8 cellular contexts compared by ENCODE assay signal in the genomic region with DNA sequence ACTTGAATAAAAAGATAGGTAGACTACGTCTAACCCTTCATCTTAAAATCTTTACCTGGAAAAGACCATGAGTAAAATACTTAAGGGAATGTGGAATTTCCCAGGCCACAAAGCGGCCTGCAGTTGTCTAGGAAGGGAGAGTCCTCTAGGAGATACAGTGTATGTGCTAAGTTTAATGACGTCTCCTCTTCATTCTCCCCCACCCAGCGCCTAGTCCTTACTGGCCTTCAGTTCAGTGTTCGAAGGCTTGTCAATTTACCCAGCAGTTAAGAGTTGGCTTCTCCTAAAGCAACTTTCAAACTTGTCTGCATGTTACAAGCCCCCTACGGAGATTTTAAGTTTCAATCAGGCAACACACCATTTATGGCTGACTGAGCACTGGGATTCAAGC. TPM values are rescaled to one million over a fixed set of nuclear protein-coding genes. Genes with fewer than 3 reads are reported as not detected.
DNase-seq lines count a peak whose midpoint lies in the region; ATAC-seq and TF ChIP-seq lines count a peak whose summit lies in the region.

No MANE protein-coding gene starts in this region.

- DNase-seq in activated T-cell treated with anti-CD3 and anti-CD28 coated beads, Interleukin-2, amount 50 U/mL, for 24 hours = no peak
- DNase-seq in activated T-cell treated with anti-CD3 and anti-CD28 coated beads, Interleukin-2, amount 50 U/mL, for 1 hour = no peak
- DNase-seq in T-cell = peak in 2 of 34 experiments; percentile 2 to 9
- DNase-seq in fibroblast of lung (ENCODE audit: low read depth in 2 of 2) = peak in 1 of 2 donors; percentile 43
- no peak for DNase-seq in gastrocnemius medialis
- no peak for DNase-seq in posterior vena cava (ENCODE audit: low spot score)
- DNase-seq in Kasumi-1 (lab: John Stamatoyannopoulos, UW) = no peak

- peaks cover 29% of the 10 kb centered on the region for H3K79me2 ChIP-seq in fibroblast of lung (ENCODE audit: control insufficient read depth, insufficient read depth, low read length)

- H3K27ac ChIP-seq in fibroblast of lung (ENCODE audit: insufficient read depth, low read length) (peak overlapping the region; percentile 95), gastrocnemius medialis (peak overlapping the region; percentile 94 to 98 (median 95))

- POLR2A ChIA-PET in T-cell (lab: Charles Lee) = interaction anchor here (0.9 to 6.7 kb wide), 27 partner anchors 18 to 1771 kb away, joined by 4 to 560 read pairs (median 24); a partner anchor contains a TSS

- H3K27ac Mint-ChIP-seq in activated T-cell treated with anti-CD3 and anti-CD28 coated beads, Interleukin-2, amount 50 U/mL, for 24 hours = peak overlapping the region; percentile 99
- H3K27ac Mint-ChIP-seq in T-cell = peak overlapping the region; percentile 99

- no peaks in the 10 kb centered on the region for H3K36me3 ChIP-seq in fibroblast of lung (ENCODE audit: control insufficient read depth, insufficient read depth, low read length)
- H3K36me3 ChIP-seq in gastrocnemius medialis = peaks cover 0 to 2% of the 10 kb centered on the region in 2 donors

- no peaks in the 10 kb centered on the region for H3K27me3 Mint-ChIP-seq in activated T-cell treated with anti-CD3 and anti-CD28 coated beads, Interleukin-2, amount 50 U/mL, for 24 hours
- H3K27me3 Mint-ChIP-seq in T-cell = no peaks in the 10 kb centered on the region

- peak in 1 of 4 experiments; percentile 1 for ATAC-seq in T-cell (replicated peaks in 1 of 4)
- no peak for ATAC-seq in gastrocnemius medialis
- no peak for ATAC-seq in HG03469 (IDR thresholded peaks at IDR 0.05; ENCODE audit: unreplicated experiment)

- H2AFZ ChIP-seq in fibroblast of lung (ENCODE audit: low read length) = peak overlapping the region; percentile 11

- H3K4me3 ChIP-seq in fibroblast of lung (replicated peaks in 1 of 4; ENCODE audit: control extremely low read depth in 1 of 4, insufficient read depth in 1 of 4, low read depth in 3 of 4, low read length in 4 of 4) = peak overlapping the region in 3 of 4 experiments; percentile 97 to 100 (median 98)
- peak overlapping the region; percentile 77 to 96 (median 90) for H3K4me3 ChIP-seq in gastrocnemius medialis

- H3K36me3 Mint-ChIP-seq in activated T-cell treated with anti-CD3 and anti-CD28 coated beads, Interleukin-2, amount 50 U/mL, for 24 hours (ENCODE audit: low read depth) = peaks cover 37% of the 10 kb centered on the region
- peaks cover 14% of the 10 kb centered on the region for H3K36me3 Mint-ChIP-seq in T-cell

- no peaks in the 10 kb centered on the region for H3K9me3 Mint-ChIP-seq in activated T-cell treated with anti-CD3 and anti-CD28 coated beads, Interleukin-2, amount 50 U/mL, for 24 hours
- H3K9me3 Mint-ChIP-seq in T-cell = peaks cover 0 to 3% (median 0%) of the 10 kb centered on the region in 3 donors

- H3K4me1 ChIP-seq in fibroblast of lung (ENCODE audit: control insufficient read depth, extremely low read depth, insufficient read depth, low read length) = peaks cover 2% of the 10 kb centered on the region
- H3K4me1 ChIP-seq in gastrocnemius medialis = peaks cover 12 to 22% of the 10 kb centered on the region in 2 donors

- H3K4me1 Mint-ChIP-seq in activated T-cell treated with anti-CD3 and anti-CD28 coated beads, Interleukin-2, amount 50 U/mL, for 24 hours (ENCODE audit: low read depth) = peaks cover 39% of the 10 kb centered on the region
- H3K4me1 Mint-ChIP-seq in T-cell = peaks cover 26 to 40% (median 29%) of the 10 kb centered on the region in 3 donors

- CTCF ChIA-PET in T-cell (lab: Charles Lee) = interaction anchor here (0.6 to 3.4 kb wide), 7 partner anchors 18 to 79 kb away, joined by 3 to 37 read pairs (median 9); a partner anchor contains a TSS

- TF ChIP-seq CTCF in fibroblast of lung (conservative IDR thresholded peaks at IDR 0.05 in 1 of 2, IDR thresholded peaks at IDR 0.05 in 1 of 2; ENCODE audit: low read depth in 1 of 2, low read length in 2 of 2) (no peak), gastrocnemius medialis (IDR thresholded peaks at IDR 0.05 in 4 of 5, conservative IDR thresholded peaks at IDR 0.05 in 1 of 5) (no peak)

- in situ Hi-C loops in gastrocnemius medialis (cut with MboI; ENCODE audit: low sequenced_read_pairs in 4 of 4) = loop anchor here in 2 of 4 donors (5.0 to 25.0 kb wide), 2 partner anchors 35 to 1015 kb away; a partner anchor contains a TSS

- H3K27me3 ChIP-seq in fibroblast of lung (ENCODE audit: control insufficient read depth, insufficient read depth, low read length) = no peaks in the 10 kb centered on the region
- H3K27me3 ChIP-seq in gastrocnemius medialis = no peaks in the 10 kb centered on the region

- no peak overlapping the region for H3K9ac ChIP-seq in fibroblast of lung (ENCODE audit: insufficient read depth, low read length)

- H3K4me2 ChIP-seq in fibroblast of lung (ENCODE audit: extremely low read depth, insufficient read depth, low read length) = peak overlapping the region; percentile 81

- H3K4me3 Mint-ChIP-seq in activated T-cell treated with anti-CD3 and anti-CD28 coated beads, Interleukin-2, amount 50 U/mL, for 24 hours = peak overlapping the region; percentile 98
- H3K4me3 Mint-ChIP-seq in T-cell = peak overlapping the region; percentile 99 to 100 (median 99)

- H3K9me3 ChIP-seq in fibroblast of lung (ENCODE audit: control insufficient read depth, insufficient read depth, low read depth, low read length) (no peaks in the 10 kb centered on the region), gastrocnemius medialis (no peaks in the 10 kb centered on the region)

- intact Hi-C loops in gastrocnemius medialis (cut with DNase I; ENCODE audit: low total_unique reads) = loop anchor here (2.0 to 10.0 kb wide), 5 partner anchors 50 to 1716 kb away; a partner anchor contains a TSS
- intact Hi-C loops in posterior vena cava (cut with DNase I) = loop anchor here in 1 of 2 donors (10.0 kb wide), 1 partner anchor 82 kb away; a partner anchor contains a TSS

- peaks cover 2% of the 10 kb centered on the region for H4K20me1 ChIP-seq in fibroblast of lung (ENCODE audit: control insufficient read depth, extremely low read depth, insufficient read depth, low read length)

- no peak for TF ChIP-seq POLR2A in gastrocnemius medialis (IDR thresholded peaks at IDR 0.05)

RNA-seq across cellular contexts. Expression of a gene that starts 35.2 kb away (rescaled TPM):
- total RNA-seq in T-cell (1 to 10 TPM; 1.0 to 2.4 (median 1.8) TPM), fibroblast of lung (6.4 and 18.3 TPM in 2 replicates), gastrocnemius medialis (1 to 10 TPM in 3 of 4 donors, under 1 TPM in 1; 0.10 to 2.0 (median 1.6) TPM), posterior vena cava (10 to 100 TPM in 1 of 2 donors, 1 to 10 TPM in 1; 5.5 to 11.8 TPM)
- 22.1 and 22.3 TPM in 2 replicates for polyA plus RNA-seq in fibroblast of lung
- polyA plus RNA-seq in fibroblast of lung (2012) = 13.8 and 15.3 TPM in 2 replicates
- polyA minus RNA-seq in fibroblast of lung (ENCODE audit: low replicate concordance) = 8.7 and 32.6 TPM in 2 replicates
